In the genomic region with DNA sequence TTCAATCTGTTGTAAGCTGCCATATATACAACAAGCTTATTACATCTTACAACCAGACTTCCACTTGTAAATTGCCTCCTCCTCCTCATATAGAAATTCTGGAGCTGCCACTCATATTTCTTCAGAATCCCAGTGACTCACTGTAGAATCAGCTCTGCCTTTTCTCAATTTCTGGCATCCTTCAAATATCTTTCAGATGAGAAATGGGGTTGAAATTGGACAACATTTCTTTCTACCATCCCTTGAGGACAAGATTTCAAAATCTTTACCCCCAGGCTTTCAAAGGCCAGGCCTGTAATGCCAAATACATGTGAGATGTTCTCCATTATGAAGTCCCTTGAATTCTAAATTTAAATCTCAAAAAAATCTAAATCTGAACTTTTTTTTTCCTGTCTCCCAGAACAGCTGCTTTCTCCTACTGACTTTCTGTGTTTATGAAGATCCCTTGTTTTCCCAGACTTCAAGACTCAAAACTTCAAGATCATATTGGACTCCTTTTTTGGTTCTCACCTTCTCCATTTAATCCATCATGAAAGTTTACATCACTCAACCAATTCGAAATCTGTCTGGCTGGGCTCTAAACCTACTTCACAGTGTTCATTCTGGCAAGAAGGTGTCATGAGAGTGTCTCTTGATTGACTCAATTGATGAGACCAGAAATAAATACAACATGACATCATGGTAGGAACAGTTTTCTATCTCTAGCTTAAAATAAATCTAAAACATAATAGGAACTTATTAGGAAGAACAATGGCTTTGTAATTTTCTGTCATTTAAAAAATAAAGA, we compare ENCODE assay signal across 13 cellular contexts.
DNase-seq lines count a peak whose midpoint lies in the region; ATAC-seq and TF ChIP-seq lines count a peak whose summit lies in the region.
"Had no signal": no experiment of that assay in that cellular context is flagged by ENCODE, and none has a peak within 500 bp of the region (broad histone marks: within the 10 kb centered on the region; RNA-seq: fewer than 3 reads in every experiment).

No MANE protein-coding gene starts in this region.

- peak overlapping the region; percentile 77 for H3K9ac ChIP-seq in mesenchymal stem cell (ENCODE audit: low read length)

- no peak overlapping the region for H3K23ac ChIP-seq in mesenchymal stem cell (ENCODE audit: low read length in 2 of 2)

- no peaks in the 10 kb centered on the region for H3K27me3 ChIP-seq in mesenchymal stem cell (ENCODE audit: control insufficient read depth in 1 of 2, insufficient read depth in 1 of 2, low read length in 2 of 2)

- no peaks in the 10 kb centered on the region for H3K9me3 ChIP-seq in mesenchymal stem cell (ENCODE audit: control insufficient read depth, low read length)

- no peak overlapping the region for H3K18ac ChIP-seq in mesenchymal stem cell (ENCODE audit: low read depth in 1 of 2, low read length in 2 of 2)

- H2AFZ ChIP-seq in mesenchymal stem cell (ENCODE audit: low read depth, low read length), result no peak overlapping the region

- no peak overlapping the region for H3K4ac ChIP-seq in mesenchymal stem cell (ENCODE audit: low read depth in 1 of 2, low read length in 2 of 2)

- H2AK5ac ChIP-seq in mesenchymal stem cell (ENCODE audit: low read length, severe bottlenecking), result no peak overlapping the region

- no peak overlapping the region for H2BK15ac ChIP-seq in mesenchymal stem cell (ENCODE audit: low read depth, poor library complexity, severe bottlenecking)

- no peaks in the 10 kb centered on the region for H3K79me1 ChIP-seq in mesenchymal stem cell (replicated peaks; ENCODE audit: low read length, poor library complexity, severe bottlenecking)

- peak overlapping the region; percentile 0 for H2BK5ac ChIP-seq in mesenchymal stem cell (ENCODE audit: low read depth, low read length, poor library complexity, severe bottlenecking)

- no peak overlapping the region for H3K4me2 ChIP-seq in mesenchymal stem cell (ENCODE audit: low read length, poor library complexity, severe bottlenecking)

- no peak overlapping the region for H4K91ac ChIP-seq in mesenchymal stem cell (ENCODE audit: low read length)

- TF ChIP-seq CTCF in AG04449 (IDR thresholded peaks at IDR 0.05; ENCODE audit: insufficient read depth, low read length, missing control alignments), result no peak
- TF ChIP-seq CTCF in choroid plexus epithelial cell (conservative IDR thresholded peaks at IDR 0.05; ENCODE audit: low read depth, low read length), result no peak

- no peak overlapping the region for H2BK12ac ChIP-seq in mesenchymal stem cell (ENCODE audit: low read length in 2 of 2)

- no peaks in the 10 kb centered on the region for H3K36me3 ChIP-seq in mesenchymal stem cell (ENCODE audit: control insufficient read depth in 1 of 2, insufficient read depth in 2 of 2, low read depth in 1 of 2, low read length in 2 of 2)

- no peak overlapping the region for H3K4me3 ChIP-seq in AG04449 (ENCODE audit: low read depth, low read length)
- no peak overlapping the region for H3K4me3 ChIP-seq in choroid plexus epithelial cell (ENCODE audit: low read depth, low read length)
- peak overlapping the region in 1 of 2 experiments; percentile 32 for H3K4me3 ChIP-seq in mesenchymal stem cell (ENCODE audit: insufficient read depth in 1 of 2, low read depth in 1 of 2, low read length in 2 of 2)

- POLR2A ChIA-PET in AG04449 (lab: Yijun Ruan, JAX), result interaction anchor here (0.5 to 1.4 kb wide), 3 partner anchors 64 to 708 kb away, joined by 3 read pairs; no protein-coding TSS in a partner anchor

- no peak for ATAC-seq in HG03139 (IDR thresholded peaks at IDR 0.05; ENCODE audit: unreplicated experiment)
- ATAC-seq: T-helper 17 cell had no signal

- no CpG with 5 or more reads among the region's 1 CpG for WGBS in mesenchymal stem cell

- H3K4me1 ChIP-seq in mesenchymal stem cell (ENCODE audit: control insufficient read depth, insufficient read depth, low read depth, low read length), result peaks cover 2% of the 10 kb centered on the region

- H2BK120ac ChIP-seq in mesenchymal stem cell (ENCODE audit: low read depth, low read length), result no peak overlapping the region

- DNase-seq in AG04449 (ENCODE audit: low read depth, low spot score), result peak; percentile 91
- peak; percentile 97 for DNase-seq in LHCN-M2 (ENCODE audit: low read depth)
- peak; percentile 91 for DNase-seq in choroid plexus epithelial cell (ENCODE audit: low read depth)
- peak; percentile 53 for DNase-seq in mesenchymal stem cell
- no peak for DNase-seq in NCI-H748 treated with DMSO at 0.1 percent for 48 hours (lab: John Stamatoyannopoulos, UW)
- DNase-seq in NCI-H1417 treated with DMSO at 0.1 percent for 48 hours (lab: John Stamatoyannopoulos, UW), result no peak
- no peak for DNase-seq in activated CD4-positive, alpha-beta T cell treated with anti-CD3 and anti-CD28 coated beads for 48 hours
- DNase-seq: MV-4-11, NCI-H82, retina, T-helper 17 cell had no signal

- H3K27ac ChIP-seq in mesenchymal stem cell (ENCODE audit: low read length, poor library complexity, severe bottlenecking), result peak overlapping the region; percentile 73
- H3K27ac ChIP-seq: C4-2B had no signal

- CTCF ChIA-PET in AG04449 (lab: Yijun Ruan, JAX), result no interaction called here

- H3K14ac ChIP-seq in mesenchymal stem cell (ENCODE audit: low read length in 2 of 2), result no peak overlapping the region

- no peak overlapping the region for H4K8ac ChIP-seq in mesenchymal stem cell (ENCODE audit: low read length)

Comparison
In these comparisons a context has a peak if more than half of its experiments do, and no peak if none do; other contexts are left out.
1. DNase-seq: peak in AG04449 (single experiment), LHCN-M2 (single experiment), choroid plexus epithelial cell (single experiment) and mesenchymal stem cell (single experiment); none in NCI-H748 treated with DMSO at 0.1 percent for 48 hours (single experiment), NCI-H1417 treated with DMSO at 0.1 percent for 48 hours (single experiment) and activated CD4-positive, alpha-beta T cell treated with anti-CD3 and anti-CD28 coated beads for 48 hours (single experiment).